Comparison of ENCODE assay signal across 23 cellular contexts in genomic region chr6:134990262-134990661, GRCh38. TPM values are rescaled to one million over a fixed set of nuclear protein-coding genes. Genes with fewer than 3 reads are reported as not detected.
"Had no signal": no experiment of that assay in that cellular context is flagged by ENCODE, and none has a peak within 500 bp of the region (broad histone marks: within the 10 kb centered on the region; RNA-seq: fewer than 3 reads in every experiment).

No MANE protein-coding gene starts in this region.

- FAIRE-seq: HTR-8/SVneo, RCC 7860 had no signal

- H3K9ac ChIP-seq: KMS-11 had no signal

- DNase-seq: Kasumi-1, MM.1S, NCI-H1092 treated with DMSO at 0.1 percent for 48 hours, NCI-H1436, NCI-H187, NCI-H2029, NCI-H2081 treated with DMSO at 0.1 percent for 48 hours, NCI-H2227 treated with DMSO at 0.1 percent for 48 hours, NCI-H446, NCI-H510A, NCI-H524 treated with DMSO at 0.1 percent for 48 hours, NCI-H69, NCI-H774, Right ventricle myocardium superior, RPMI8226, SIG-M5 had no signal

- H3K27ac ChIP-seq: HL-60, KMS-11, SJSA1, SK-N-MC had no signal

- H3K27me3 ChIP-seq: SJSA1 had no signal

- H3K9me3 ChIP-seq: SJSA1 had no signal

- H3K4me3 ChIP-seq: SJSA1, SK-N-MC had no signal

RNA-seq across cellular contexts. Expression of gene ALDH8A1, which starts 40.4 kb away (rescaled TPM):
- total RNA-seq: M059J, SJSA1 had no signal
